Comparison of ENCODE assay signal across 1 cellular context in the genomic region with DNA sequence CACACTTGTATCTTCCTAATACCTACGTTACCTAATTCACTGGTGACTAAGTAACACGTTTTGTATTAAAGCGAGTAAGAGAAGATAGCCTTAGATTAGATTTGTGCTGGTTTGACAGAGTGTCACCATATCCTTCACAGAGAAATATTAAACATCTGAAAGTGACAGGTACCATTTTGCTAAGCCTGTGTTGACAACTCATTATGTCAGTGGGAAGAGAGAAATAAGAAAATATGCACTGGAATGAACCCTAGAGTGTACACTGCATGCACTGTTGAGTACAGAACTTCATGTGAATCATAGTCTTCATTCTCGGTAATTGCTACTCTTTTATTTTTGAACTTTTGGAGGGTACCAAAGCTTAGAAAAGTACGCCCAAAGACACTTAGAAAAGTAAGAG.
TF ChIP-seq lines count a peak whose summit lies in the region.

No MANE protein-coding gene starts in this region.

TF ChIP-seq in GM23338, 12 proteins besides CTCF, POLR2A, EP300 and RAD21 (continued from another document):
- TF ChIP-seq, protein P1, sequence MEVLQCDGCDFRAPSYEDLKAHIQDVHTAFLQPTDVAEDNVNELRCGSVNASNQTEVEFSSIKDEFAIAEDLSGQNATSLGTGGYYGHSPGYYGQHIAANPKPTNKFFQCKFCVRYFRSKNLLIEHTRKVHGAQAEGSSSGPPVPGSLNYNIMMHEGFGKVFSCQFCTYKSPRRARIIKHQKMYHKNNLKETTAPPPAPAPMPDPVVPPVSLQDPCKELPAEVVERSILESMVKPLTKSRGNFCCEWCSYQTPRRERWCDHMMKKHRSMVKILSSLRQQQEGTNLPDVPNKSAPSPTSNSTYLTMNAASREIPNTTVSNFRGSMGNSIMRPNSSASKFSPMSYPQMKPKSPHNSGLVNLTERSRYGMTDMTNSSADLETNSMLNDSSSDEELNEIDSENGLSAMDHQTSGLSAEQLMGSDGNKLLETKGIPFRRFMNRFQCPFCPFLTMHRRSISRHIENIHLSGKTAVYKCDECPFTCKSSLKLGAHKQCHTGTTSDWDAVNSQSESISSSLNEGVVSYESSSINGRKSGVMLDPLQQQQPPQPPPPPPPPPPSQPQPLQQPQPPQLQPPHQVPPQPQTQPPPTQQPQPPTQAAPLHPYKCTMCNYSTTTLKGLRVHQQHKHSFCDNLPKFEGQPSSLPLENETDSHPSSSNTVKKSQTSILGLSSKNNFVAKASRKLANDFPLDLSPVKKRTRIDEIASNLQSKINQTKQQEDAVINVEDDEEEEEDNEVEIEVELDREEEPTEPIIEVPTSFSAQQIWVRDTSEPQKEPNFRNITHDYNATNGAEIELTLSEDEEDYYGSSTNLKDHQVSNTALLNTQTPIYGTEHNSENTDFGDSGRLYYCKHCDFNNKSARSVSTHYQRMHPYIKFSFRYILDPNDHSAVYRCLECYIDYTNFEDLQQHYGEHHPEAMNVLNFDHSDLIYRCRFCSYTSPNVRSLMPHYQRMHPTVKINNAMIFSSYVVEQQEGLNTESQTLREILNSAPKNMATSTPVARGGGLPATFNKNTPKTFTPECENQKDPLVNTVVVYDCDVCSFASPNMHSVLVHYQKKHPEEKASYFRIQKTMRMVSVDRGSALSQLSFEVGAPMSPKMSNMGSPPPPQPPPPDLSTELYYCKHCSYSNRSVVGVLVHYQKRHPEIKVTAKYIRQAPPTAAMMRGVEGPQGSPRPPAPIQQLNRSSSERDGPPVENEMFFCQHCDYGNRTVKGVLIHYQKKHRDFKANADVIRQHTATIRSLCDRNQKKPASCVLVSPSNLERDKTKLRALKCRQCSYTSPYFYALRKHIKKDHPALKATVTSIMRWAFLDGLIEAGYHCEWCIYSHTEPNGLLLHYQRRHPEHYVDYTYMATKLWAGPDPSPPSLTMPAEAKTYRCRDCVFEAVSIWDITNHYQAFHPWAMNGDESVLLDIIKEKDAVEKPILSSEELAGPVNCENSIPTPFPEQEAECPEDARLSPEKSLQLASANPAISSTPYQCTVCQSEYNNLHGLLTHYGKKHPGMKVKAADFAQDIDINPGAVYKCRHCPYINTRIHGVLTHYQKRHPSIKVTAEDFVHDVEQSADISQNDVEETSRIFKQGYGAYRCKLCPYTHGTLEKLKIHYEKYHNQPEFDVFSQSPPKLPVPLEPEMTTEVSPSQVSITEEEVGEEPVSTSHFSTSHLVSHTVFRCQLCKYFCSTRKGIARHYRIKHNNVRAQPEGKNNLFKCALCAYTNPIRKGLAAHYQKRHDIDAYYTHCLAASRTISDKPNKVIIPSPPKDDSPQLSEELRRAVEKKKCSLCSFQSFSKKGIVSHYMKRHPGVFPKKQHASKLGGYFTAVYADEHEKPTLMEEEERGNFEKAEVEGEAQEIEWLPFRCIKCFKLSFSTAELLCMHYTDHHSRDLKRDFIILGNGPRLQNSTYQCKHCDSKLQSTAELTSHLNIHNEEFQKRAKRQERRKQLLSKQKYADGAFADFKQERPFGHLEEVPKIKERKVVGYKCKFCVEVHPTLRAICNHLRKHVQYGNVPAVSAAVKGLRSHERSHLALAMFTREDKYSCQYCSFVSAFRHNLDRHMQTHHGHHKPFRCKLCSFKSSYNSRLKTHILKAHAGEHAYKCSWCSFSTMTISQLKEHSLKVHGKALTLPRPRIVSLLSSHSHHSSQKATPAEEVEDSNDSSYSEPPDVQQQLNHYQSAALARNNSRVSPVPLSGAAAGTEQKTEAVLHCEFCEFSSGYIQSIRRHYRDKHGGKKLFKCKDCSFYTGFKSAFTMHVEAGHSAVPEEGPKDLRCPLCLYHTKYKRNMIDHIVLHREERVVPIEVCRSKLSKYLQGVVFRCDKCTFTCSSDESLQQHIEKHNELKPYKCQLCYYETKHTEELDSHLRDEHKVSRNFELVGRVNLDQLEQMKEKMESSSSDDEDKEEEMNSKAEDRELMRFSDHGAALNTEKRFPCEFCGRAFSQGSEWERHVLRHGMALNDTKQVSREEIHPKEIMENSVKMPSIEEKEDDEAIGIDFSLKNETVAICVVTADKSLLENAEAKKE (CRISPR knock-in tag; IDR thresholded peaks at IDR 0.05) = no peak
- TF ChIP-seq ZNF114 (CRISPR knock-in tag; IDR thresholded peaks at IDR 0.05) = no peak
- TF ChIP-seq CREB1 (CRISPR knock-in tag; IDR thresholded peaks at IDR 0.05; ENCODE audit: low read depth) = no peak
- no peak for TF ChIP-seq EZH2phosphoT487 (IDR thresholded peaks at IDR 0.05; ENCODE audit: unreplicated experiment)
TF ChIP-seq in GM23338: peak in this region for 0.
